In genomic region chr2:105460048-105460732, GRCh38 we compare ENCODE assay signal across 24 cellular contexts.
DNase-seq lines count a peak whose midpoint lies in the region; ATAC-seq, FAIRE-seq and TF ChIP-seq lines count a peak whose summit lies in the region.
"Had no signal": no experiment of that assay in that cellular context is flagged by ENCODE, and none has a peak within 500 bp of the region (broad histone marks: within the 10 kb centered on the region; RNA-seq: fewer than 3 reads in every experiment).

No MANE protein-coding gene starts in this region.

- H3K27me3 Mint-ChIP-seq in GM23338 (ENCODE audit: insufficient read depth, low read depth, poor library complexity) = peaks cover 2% of the 10 kb centered on the region
- H3K27me3 Mint-ChIP-seq: CD4-positive, alpha-beta T cell had no signal

- H3F3A ChIP-seq in GM23338 (replicated peaks; ENCODE audit: low read depth) = no peaks in the 10 kb centered on the region

- H3K27me3 ChIP-seq in GM23338 (ENCODE audit: insufficient read depth) (no peaks in the 10 kb centered on the region), prostate gland (replicated peaks; ENCODE audit: insufficient read depth) (no peaks in the 10 kb centered on the region), small intestine (ENCODE audit: control insufficient read depth in 2 of 2, insufficient read depth in 2 of 2, low read length in 2 of 2) (no peaks in the 10 kb centered on the region), WERI-Rb-1 (ENCODE audit: insufficient read depth, low read depth, severe bottlenecking) (no peaks in the 10 kb centered on the region)
- H3K27me3 ChIP-seq: sigmoid colon, suprapubic skin had no signal

- no peak overlapping the region for H3K4me3 Mint-ChIP-seq in GM23338
- H3K4me3 Mint-ChIP-seq: activated naive CD8-positive, alpha-beta T cell treated with anti-CD3 and anti-CD28 coated beads, Interleukin-2, amount 10 ng/mL, durations not matched to agents 7 days and 5 days; CD4-positive, alpha-beta T cell had no signal

- H3K4me1 ChIP-seq in GM23338 (ENCODE audit: insufficient read depth) = no peaks in the 10 kb centered on the region
- H3K4me1 ChIP-seq in prostate gland (replicated peaks) = no peaks in the 10 kb centered on the region
- peaks cover 2 to 3% of the 10 kb centered on the region in 2 donors for H3K4me1 ChIP-seq in small intestine (ENCODE audit: control insufficient read depth in 2 of 2, insufficient read depth in 1 of 2, low read depth in 1 of 2, low read length in 1 of 2)
- H3K4me1 ChIP-seq: HAP-1, sigmoid colon had no signal

- TF ChIP-seq POLR2A in prostate gland (IDR thresholded peaks at IDR 0.05) = no peak

- H3K36me3 Mint-ChIP-seq in GM23338 (ENCODE audit: low read depth) = no peaks in the 10 kb centered on the region
- H3K36me3 Mint-ChIP-seq: activated naive CD8-positive, alpha-beta T cell treated with anti-CD3 and anti-CD28 coated beads, Interleukin-2, amount 10 ng/mL, durations not matched to agents 7 days and 5 days had no signal

- H3K9me3 Mint-ChIP-seq in GM23338 = no peaks in the 10 kb centered on the region
- H3K9me3 Mint-ChIP-seq: CD4-positive, alpha-beta T cell had no signal

- H3K4me3 ChIP-seq in GM23338 (no peak overlapping the region), prostate gland (no peak overlapping the region), small intestine (ENCODE audit: low read depth in 1 of 2, low read length in 2 of 2) (no peak overlapping the region), WERI-Rb-1 (ENCODE audit: low read depth, low read length) (no peak overlapping the region)
- H3K4me3 ChIP-seq: HAP-1, sigmoid colon, suprapubic skin had no signal

- 43% methylated on average over 6 of the region's 6 CpGs for WGBS in prostate gland
- WGBS in small intestine, 3 donors = 54 to 70% (median 67%) methylated on average over 6 of the region's 6 CpGs

- H3K4me1 Mint-ChIP-seq in GM23338 = peaks cover 2% of the 10 kb centered on the region; the same call in 1 of the 3 replicates
- H3K4me1 Mint-ChIP-seq: activated naive CD8-positive, alpha-beta T cell treated with anti-CD3 and anti-CD28 coated beads, Interleukin-2, amount 10 ng/mL, durations not matched to agents 7 days and 5 days had no signal

- no peak overlapping the region for H3K4me2 ChIP-seq in GM23338

- no peak for FAIRE-seq in small intestine (lab: Jason Lieb, UNC)
- FAIRE-seq: bronchial epithelial cell, frontal cortex, keratinocyte had no signal

- H3K36me3 ChIP-seq in GM23338 (ENCODE audit: insufficient read depth) = no peaks in the 10 kb centered on the region
- no peaks in the 10 kb centered on the region for H3K36me3 ChIP-seq in prostate gland
- H3K36me3 ChIP-seq in small intestine (ENCODE audit: control insufficient read depth in 2 of 2, insufficient read depth in 2 of 2, low read length in 2 of 2) = no peaks in the 10 kb centered on the region
- no peaks in the 10 kb centered on the region for H3K36me3 ChIP-seq in WERI-Rb-1
- H3K36me3 ChIP-seq: HAP-1, sigmoid colon, suprapubic skin had no signal

- H3K79me2 ChIP-seq in GM23338 (replicated peaks; ENCODE audit: insufficient read depth) = no peaks in the 10 kb centered on the region

- H3K27ac Mint-ChIP-seq in GM23338 = no peak overlapping the region
- H3K27ac Mint-ChIP-seq: activated naive CD8-positive, alpha-beta T cell treated with anti-CD3 and anti-CD28 coated beads, Interleukin-2, amount 10 ng/mL, durations not matched to agents 7 days and 5 days; CD4-positive, alpha-beta T cell had no signal

- DNase-seq in GM23338 (ENCODE audit: low spot score) = no peak
- peak; percentile 31 for DNase-seq in amniotic epithelial cell (ENCODE audit: low read depth)
- DNase-seq in inferior parietal cortex (ENCODE audit: extremely low spot score) = peak; percentile 7
- no peak for DNase-seq in prostate gland (ENCODE audit: low spot score)
- no peak for DNase-seq in small intestine
- DNase-seq in WERI-Rb-1 = no peak
- DNase-seq in NCI-H146 (lab: John Stamatoyannopoulos, UW) = no peak
- DNase-seq in OCI-M2 (lab: John Stamatoyannopoulos, UW; ENCODE audit: unreplicated experiment) = no peak
- DNase-seq: activated CD4-positive, alpha-beta T cell treated with anti-CD3 and anti-CD28 coated beads, Interleukin-2, amount 50 U/mL, for 48 hours; activated CD4-positive, CD25-positive, alpha-beta regulatory T cell; activated CD8-positive, alpha-beta memory T cell treated with anti-CD3 and anti-CD28 coated beads, Interleukin-2, amount 50 U/mL, for 48 hours; activated naive CD8-positive, alpha-beta T cell treated with anti-CD3 and anti-CD28 coated beads, Interleukin-2, amount 10 ng/mL, durations not matched to agents 7 days and 5 days; CD4-positive, alpha-beta T cell; DMS53; hippocampal formation; mammary epithelial cell; NCI-H526; sigmoid colon; T-helper 9 cell had no signal

- no peaks in the 10 kb centered on the region for H4K20me1 ChIP-seq in GM23338 (replicated peaks; ENCODE audit: insufficient read depth)

- ATAC-seq in GM23338 = no peak

- no peaks in the 10 kb centered on the region for H3K9me2 ChIP-seq in GM23338 (ENCODE audit: insufficient read depth)

- TF ChIP-seq CTCF in GM23338 (conservative IDR thresholded peaks at IDR 0.05; ENCODE audit: low read depth in 2 of 2) (no peak), prostate gland (IDR thresholded peaks at IDR 0.05) (no peak), WERI-Rb-1 (IDR thresholded peaks at IDR 0.05; ENCODE audit: low read depth, low read length) (no peak)

- H3K9me3 ChIP-seq in prostate gland (no peaks in the 10 kb centered on the region), small intestine (ENCODE audit: control insufficient read depth, low read depth) (no peaks in the 10 kb centered on the region), WERI-Rb-1 (ENCODE audit: severe bottlenecking) (no peaks in the 10 kb centered on the region)
- H3K9me3 ChIP-seq: HAP-1, sigmoid colon, suprapubic skin had no signal

- H3K27ac ChIP-seq in GM23338 (ENCODE audit: low read depth) = no peak overlapping the region
- H3K27ac ChIP-seq in prostate gland = peak overlapping the region; percentile 42 to 43
- no peak overlapping the region for H3K27ac ChIP-seq in small intestine (ENCODE audit: low read depth in 1 of 2, low read length in 1 of 2)
- no peak overlapping the region for H3K27ac ChIP-seq in WERI-Rb-1
- H3K27ac ChIP-seq: sigmoid colon, suprapubic skin had no signal

- intact Hi-C loops in prostate gland (cut with DNase I) = no loop called here

- H2AFZ ChIP-seq in GM23338 = peak overlapping the region; percentile 28; the same call in 1 of the 2 replicates

TF ChIP-seq in GM23338, 12 proteins besides CTCF, POLR2A, EP300 and RAD21 (continues in another document):
- TF ChIP-seq NANOG (IDR thresholded peaks at IDR 0.05; ENCODE audit: borderline replicate concordance) (no peak), REST (IDR thresholded peaks at IDR 0.05; ENCODE audit: unreplicated experiment) (no peak)

Comparison
In these comparisons a context has a peak if more than half of its experiments do, and no peak if none do; other contexts are left out.
1. DNase-seq: peak in amniotic epithelial cell (single experiment) and inferior parietal cortex (single experiment); none in GM23338 (single experiment), prostate gland (single experiment), small intestine (single experiment), WERI-Rb-1 (single experiment), NCI-H146 (single experiment) and OCI-M2 (single experiment).
2. H3K27ac ChIP-seq: peak in prostate gland (2 of 2); none in GM23338 (single experiment), small intestine (0 of 2) and WERI-Rb-1 (single experiment).